1 cellular context compared by ENCODE assay signal in the genomic region with DNA sequence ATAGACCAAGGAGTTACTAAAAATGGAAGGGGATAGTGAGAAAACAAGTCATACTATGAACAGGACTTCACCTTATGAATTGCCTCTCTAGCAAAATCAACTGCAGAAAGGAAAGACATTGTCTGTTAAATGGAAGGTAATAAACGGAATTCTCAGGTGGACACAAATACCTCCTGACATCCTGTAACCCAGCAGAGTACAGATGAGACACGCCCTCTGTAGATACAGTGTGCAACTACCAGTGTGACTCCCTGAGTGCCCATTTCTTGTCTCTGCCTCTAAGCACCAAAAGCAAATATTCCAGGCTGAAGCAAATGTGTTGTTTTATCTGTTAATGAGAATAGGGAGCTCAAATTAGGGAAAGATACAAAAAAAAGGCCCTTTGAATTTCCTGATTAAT.
TF ChIP-seq lines count a peak whose summit lies in the region.

No MANE protein-coding gene starts in this region.

TF ChIP-seq in K562, 482 proteins besides CTCF, POLR2A, EP300 and RAD21 (continued from another document):
- TF ChIP-seq, protein P1, sequence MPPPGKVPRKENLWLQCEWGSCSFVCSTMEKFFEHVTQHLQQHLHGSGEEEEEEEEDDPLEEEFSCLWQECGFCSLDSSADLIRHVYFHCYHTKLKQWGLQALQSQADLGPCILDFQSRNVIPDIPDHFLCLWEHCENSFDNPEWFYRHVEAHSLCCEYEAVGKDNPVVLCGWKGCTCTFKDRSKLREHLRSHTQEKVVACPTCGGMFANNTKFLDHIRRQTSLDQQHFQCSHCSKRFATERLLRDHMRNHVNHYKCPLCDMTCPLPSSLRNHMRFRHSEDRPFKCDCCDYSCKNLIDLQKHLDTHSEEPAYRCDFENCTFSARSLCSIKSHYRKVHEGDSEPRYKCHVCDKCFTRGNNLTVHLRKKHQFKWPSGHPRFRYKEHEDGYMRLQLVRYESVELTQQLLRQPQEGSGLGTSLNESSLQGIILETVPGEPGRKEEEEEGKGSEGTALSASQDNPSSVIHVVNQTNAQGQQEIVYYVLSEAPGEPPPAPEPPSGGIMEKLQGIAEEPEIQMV (tag; conservative IDR thresholded peaks at IDR 0.05; ENCODE audit: low read depth), result no peak
- no peak for TF ChIP-seq ZNF41 (CRISPR knock-in tag; conservative IDR thresholded peaks at IDR 0.05)
- no peak for TF ChIP-seq SP1 (CRISPR knock-in tag; IDR thresholded peaks at IDR 0.05)
- TF ChIP-seq, protein P2, sequence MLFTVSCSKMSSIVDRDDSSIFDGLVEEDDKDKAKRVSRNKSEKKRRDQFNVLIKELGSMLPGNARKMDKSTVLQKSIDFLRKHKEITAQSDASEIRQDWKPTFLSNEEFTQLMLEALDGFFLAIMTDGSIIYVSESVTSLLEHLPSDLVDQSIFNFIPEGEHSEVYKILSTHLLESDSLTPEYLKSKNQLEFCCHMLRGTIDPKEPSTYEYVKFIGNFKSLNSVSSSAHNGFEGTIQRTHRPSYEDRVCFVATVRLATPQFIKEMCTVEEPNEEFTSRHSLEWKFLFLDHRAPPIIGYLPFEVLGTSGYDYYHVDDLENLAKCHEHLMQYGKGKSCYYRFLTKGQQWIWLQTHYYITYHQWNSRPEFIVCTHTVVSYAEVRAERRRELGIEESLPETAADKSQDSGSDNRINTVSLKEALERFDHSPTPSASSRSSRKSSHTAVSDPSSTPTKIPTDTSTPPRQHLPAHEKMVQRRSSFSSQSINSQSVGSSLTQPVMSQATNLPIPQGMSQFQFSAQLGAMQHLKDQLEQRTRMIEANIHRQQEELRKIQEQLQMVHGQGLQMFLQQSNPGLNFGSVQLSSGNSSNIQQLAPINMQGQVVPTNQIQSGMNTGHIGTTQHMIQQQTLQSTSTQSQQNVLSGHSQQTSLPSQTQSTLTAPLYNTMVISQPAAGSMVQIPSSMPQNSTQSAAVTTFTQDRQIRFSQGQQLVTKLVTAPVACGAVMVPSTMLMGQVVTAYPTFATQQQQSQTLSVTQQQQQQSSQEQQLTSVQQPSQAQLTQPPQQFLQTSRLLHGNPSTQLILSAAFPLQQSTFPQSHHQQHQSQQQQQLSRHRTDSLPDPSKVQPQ (CRISPR knock-in tag; IDR thresholded peaks at IDR 0.05; ENCODE audit: borderline replicate concordance), result no peak
- no peak for TF ChIP-seq EHMT2 (IDR thresholded peaks at IDR 0.05)
